In genomic region chr7:99366646-99367045, GRCh38 we compare ENCODE assay signal across 16 cellular contexts. TPM values are rescaled to one million over a fixed set of nuclear protein-coding genes. Genes with fewer than 3 reads are reported as not detected.
DNase-seq lines count a peak whose midpoint lies in the region; ATAC-seq and TF ChIP-seq lines count a peak whose summit lies in the region.
"Had no signal": no experiment of that assay in that cellular context is flagged by ENCODE, and none has a peak within 500 bp of the region (broad histone marks: within the 10 kb centered on the region; RNA-seq: fewer than 3 reads in every experiment).

No MANE protein-coding gene starts in this region.

- POLR2A ChIA-PET in WTC11 (lab: Charles Lee) = interaction anchor here (1.1 kb wide), 1 partner anchor 28 kb away, joined by 3 read pairs; no protein-coding TSS in a partner anchor

- H3K27me3 Mint-ChIP-seq in WTC11 (ENCODE audit: low read depth) = no peaks in the 10 kb centered on the region

- CTCF ChIA-PET in WTC11 (lab: Charles Lee) = no interaction called here

- H3K9me3 Mint-ChIP-seq in WTC11 = no peaks in the 10 kb centered on the region
- no peaks in the 10 kb centered on the region for H3K9me3 Mint-ChIP-seq in stimulated activated effector memory CD8-positive, alpha-beta T cell treated with anti-CD3 and anti-CD28 coated beads, Interleukin-12 subunit alpha, Interleukin-12 subunit beta, amount 100 ng/mL, for 72 hours

- H3K4me3 Mint-ChIP-seq in WTC11 = no peak overlapping the region
- no peak overlapping the region for H3K4me3 Mint-ChIP-seq in stimulated activated effector memory CD8-positive, alpha-beta T cell treated with anti-CD3 and anti-CD28 coated beads, Interleukin-12 subunit alpha, Interleukin-12 subunit beta, amount 100 ng/mL, for 72 hours

- peaks cover 14% of the 10 kb centered on the region for H3K4me1 Mint-ChIP-seq in WTC11
- peaks cover 12% of the 10 kb centered on the region for H3K4me1 Mint-ChIP-seq in stimulated activated effector memory CD8-positive, alpha-beta T cell treated with anti-CD3 and anti-CD28 coated beads, Interleukin-12 subunit alpha, Interleukin-12 subunit beta, amount 100 ng/mL, for 72 hours

- peak; percentile 19 for DNase-seq in DMS 273 (lab: John Stamatoyannopoulos, UW; ENCODE audit: unreplicated experiment)
- no peak for DNase-seq in DMS 273 treated with DMSO at 0.1 percent for 48 hours (lab: John Stamatoyannopoulos, UW)
- peak; percentile 58 for DNase-seq in WTC11 (ENCODE audit: low spot score)
- DNase-seq in islet precursor cell = peak; percentile 48
- no peak for DNase-seq in stimulated activated effector memory CD8-positive, alpha-beta T cell treated with anti-CD3 and anti-CD28 coated beads, Interleukin-12 subunit alpha, Interleukin-12 subunit beta, amount 100 ng/mL, for 72 hours (ENCODE audit: low spot score in 2 of 2)
- DNase-seq in pons (ENCODE audit: low spot score) = no peak
- DNase-seq: DMS153, EL, MG63, NCI-H1092 treated with DMSO at 0.1 percent for 48 hours, NCI-H1694, NCI-H774 had no signal

- H3K27ac Mint-ChIP-seq in WTC11 = 0 out of 2 replicates have a peak overlapping the region, but pooled peaks have one; percentile 19
- H3K27ac Mint-ChIP-seq in stimulated activated effector memory CD8-positive, alpha-beta T cell treated with anti-CD3 and anti-CD28 coated beads, Interleukin-12 subunit alpha, Interleukin-12 subunit beta, amount 100 ng/mL, for 72 hours = peak overlapping the region; percentile 83

- ATAC-seq in WTC11 (peak; percentile 81), GM19035 (IDR thresholded peaks at IDR 0.05; ENCODE audit: unreplicated experiment) (no peak), GM18867 (IDR thresholded peaks at IDR 0.05; ENCODE audit: unreplicated experiment) (no peak)
- ATAC-seq in stimulated activated effector memory CD8-positive, alpha-beta T cell treated with anti-CD3 and anti-CD28 coated beads, Interleukin-12 subunit alpha, Interleukin-12 subunit beta, amount 100 ng/mL, for 72 hours = no peak
- ATAC-seq: Right ventricle myocardium inferior, SK-N-SH treated with all-trans-retinoic acid at 6 μM for 48 hours had no signal

- TF ChIP-seq CTCF in WTC11 (IDR thresholded peaks at IDR 0.05) = no peak

- H3K36me3 Mint-ChIP-seq in WTC11 = peaks cover 22% of the 10 kb centered on the region
- peaks cover 78% of the 10 kb centered on the region for H3K36me3 Mint-ChIP-seq in stimulated activated effector memory CD8-positive, alpha-beta T cell treated with anti-CD3 and anti-CD28 coated beads, Interleukin-12 subunit alpha, Interleukin-12 subunit beta, amount 100 ng/mL, for 72 hours

TF ChIP-seq in WTC11, 78 proteins besides CTCF, POLR2A, EP300 and RAD21:
- no peak for TF ChIP-seq AR (CRISPR knock-in tag; IDR thresholded peaks at IDR 0.05)
- no peak for TF ChIP-seq MYBL2 (CRISPR knock-in tag; IDR thresholded peaks at IDR 0.05)
- no peak for TF ChIP-seq NFYB (CRISPR knock-in tag; conservative IDR thresholded peaks at IDR 0.05; ENCODE audit: low read depth)
- TF ChIP-seq ZNF138 (CRISPR knock-in tag; conservative IDR thresholded peaks at IDR 0.05) = no peak
- TF ChIP-seq ZNF423 (CRISPR knock-in tag; IDR thresholded peaks at IDR 0.05) = no peak
- TF ChIP-seq HMGXB4 (CRISPR knock-in tag; IDR thresholded peaks at IDR 0.05) = no peak
- TF ChIP-seq, protein P1, sequence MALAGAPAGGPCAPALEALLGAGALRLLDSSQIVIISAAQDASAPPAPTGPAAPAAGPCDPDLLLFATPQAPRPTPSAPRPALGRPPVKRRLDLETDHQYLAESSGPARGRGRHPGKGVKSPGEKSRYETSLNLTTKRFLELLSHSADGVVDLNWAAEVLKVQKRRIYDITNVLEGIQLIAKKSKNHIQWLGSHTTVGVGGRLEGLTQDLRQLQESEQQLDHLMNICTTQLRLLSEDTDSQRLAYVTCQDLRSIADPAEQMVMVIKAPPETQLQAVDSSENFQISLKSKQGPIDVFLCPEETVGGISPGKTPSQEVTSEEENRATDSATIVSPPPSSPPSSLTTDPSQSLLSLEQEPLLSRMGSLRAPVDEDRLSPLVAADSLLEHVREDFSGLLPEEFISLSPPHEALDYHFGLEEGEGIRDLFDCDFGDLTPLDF (CRISPR knock-in tag; IDR thresholded peaks at IDR 0.05) = no peak
- no peak for TF ChIP-seq HMGA2 (CRISPR knock-in tag; IDR thresholded peaks at IDR 0.05)
- TF ChIP-seq ZNF232 (CRISPR knock-in tag; IDR thresholded peaks at IDR 0.05) = no peak
- no peak for TF ChIP-seq ATF1 (CRISPR knock-in tag; IDR thresholded peaks at IDR 0.05)
- TF ChIP-seq STAT6 (CRISPR knock-in tag; conservative IDR thresholded peaks at IDR 0.05; ENCODE audit: low read depth) = no peak

RNA-seq across cellular contexts. Expression of gene ARPC1B, which starts 7.9 kb away (rescaled TPM):
- 63.3 to 70.2 TPM (median 66.2 TPM) in 3 replicates for total RNA-seq in WTC11 (2021)

RNA-seq across cellular contexts. Expression of gene ARPC1A, which starts 40.9 kb away (rescaled TPM):
- 149 to 160 TPM (median 150 TPM) in 3 replicates for total RNA-seq in WTC11 (2021)

RNA-seq across cellular contexts. Expression of gene PDAP1, which starts 41.8 kb away (rescaled TPM):
- 157 to 177 TPM (median 160 TPM) in 3 replicates for total RNA-seq in WTC11 (2021)

RNA-seq across cellular contexts. Expression of gene BUD31, which starts 42.1 kb away (rescaled TPM):
- 98.4 to 99.5 TPM (median 98.7 TPM) in 3 replicates for total RNA-seq in WTC11 (2021)

Comparison
In these comparisons a context has a peak if more than half of its experiments do, and no peak if none do; other contexts are left out.
1. DNase-seq: peak in DMS 273 (single experiment), WTC11 (single experiment) and islet precursor cell (single experiment); none in DMS 273 treated with DMSO at 0.1 percent for 48 hours (single experiment), stimulated activated effector memory CD8-positive, alpha-beta T cell treated with anti-CD3 and anti-CD28 coated beads, Interleukin-12 subunit alpha, Interleukin-12 subunit beta, amount 100 ng/mL, for 72 hours (0 of 2) and pons (single experiment).